Comparison of ENCODE assay signal across 13 cellular contexts in the genomic region with DNA sequence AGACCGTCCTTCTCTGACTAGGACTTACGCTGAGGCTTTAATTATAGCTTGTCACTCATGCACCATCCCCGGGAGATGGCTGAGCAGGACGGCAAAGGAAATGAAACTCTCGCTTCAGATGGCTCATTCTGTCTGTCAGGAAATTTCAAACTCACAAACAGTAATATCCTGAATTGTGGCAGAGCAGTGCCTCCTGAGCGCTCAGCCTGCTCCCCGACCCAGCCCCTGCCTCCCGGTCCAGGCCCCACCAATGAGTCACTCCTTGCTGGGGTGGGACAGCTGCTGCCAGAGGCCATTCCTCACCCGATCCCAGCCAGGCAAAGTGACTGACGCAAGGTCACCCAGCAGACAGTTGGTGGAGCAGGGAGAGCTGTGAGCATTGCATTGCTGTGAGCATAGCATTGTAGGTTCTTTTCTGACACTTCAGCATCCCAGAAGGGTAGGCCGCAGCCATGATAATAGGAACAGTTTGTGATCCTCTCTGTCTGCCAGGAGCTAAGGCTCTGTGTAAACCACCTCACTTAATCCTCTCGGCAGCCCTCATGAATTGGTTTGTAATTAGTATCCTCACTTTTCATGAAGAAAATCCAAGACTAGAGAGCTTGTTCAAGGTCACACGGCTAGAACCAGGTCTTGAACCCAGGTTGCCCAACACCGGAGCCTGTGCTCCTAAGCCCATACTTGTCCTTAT. TPM values are rescaled to one million over a fixed set of nuclear protein-coding genes. Genes with fewer than 3 reads are reported as not detected.
A peak's percentile ranks its signal among the peaks of the same experiment; 100 is the strongest.
DNase-seq lines count a peak whose midpoint lies in the region; ATAC-seq and TF ChIP-seq lines count a peak whose summit lies in the region.
"Had no signal": no experiment of that assay in that cellular context is flagged by ENCODE, and none has a peak within 500 bp of the region (broad histone marks: within the 10 kb centered on the region; RNA-seq: fewer than 3 reads in every experiment).

No MANE protein-coding gene starts in this region.

- peaks cover 10% of the 10 kb centered on the region; the same call in 1 of the 2 replicates for H3K27me3 ChIP-seq in OCI-LY3 (ENCODE audit: low read depth, low read length)
- no peaks in the 10 kb centered on the region for H3K27me3 ChIP-seq in neural progenitor cell
- no peaks in the 10 kb centered on the region for H3K27me3 ChIP-seq in CD4-positive, alpha-beta T cell (ENCODE audit: control insufficient read depth, insufficient read depth, low read length)
- H3K27me3 ChIP-seq: SJSA1 had no signal

- H3K4me3 Mint-ChIP-seq in neural progenitor cell, result no peak overlapping the region
- H3K4me3 Mint-ChIP-seq in CD4-positive, alpha-beta T cell, result no peak overlapping the region

- H3K36me3 ChIP-seq in OCI-LY3 (replicated peaks; ENCODE audit: low read depth, low read length) (no peaks in the 10 kb centered on the region), neural progenitor cell (no peaks in the 10 kb centered on the region)
- H3K36me3 ChIP-seq: SJSA1 had no signal

- H3K9me3 Mint-ChIP-seq in neural progenitor cell, result no peaks in the 10 kb centered on the region
- H3K9me3 Mint-ChIP-seq in CD4-positive, alpha-beta T cell, result no peaks in the 10 kb centered on the region

- H3F3A ChIP-seq in neural progenitor cell (ENCODE audit: low read depth), result no peaks in the 10 kb centered on the region

- H3K9me3 ChIP-seq in OCI-LY3 (ENCODE audit: insufficient read depth, low read length), result no peaks in the 10 kb centered on the region
- no peaks in the 10 kb centered on the region for H3K9me3 ChIP-seq in neural progenitor cell (ENCODE audit: low read depth)
- no peaks in the 10 kb centered on the region for H3K9me3 ChIP-seq in CD4-positive, alpha-beta T cell (ENCODE audit: control insufficient read depth, low read length)
- H3K9me3 ChIP-seq: SJSA1 had no signal

- intact Hi-C loops in CD4-positive, alpha-beta T cell (cut with DNase I, micrococcal nuclease), result no loop called here

- H2AFZ ChIP-seq in OCI-LY3 (ENCODE audit: low read depth, low read length), result 0 out of 2 replicates have a peak overlapping the region, but pooled peaks have one; percentile 6
- H2AFZ ChIP-seq in neural progenitor cell (replicated peaks), result no peak overlapping the region

- H3K4me2 ChIP-seq in OCI-LY3 (ENCODE audit: low read length) (peak overlapping the region; percentile 63), neural progenitor cell (no peak overlapping the region)

- no peak overlapping the region for H3K9ac ChIP-seq in OCI-LY3 (ENCODE audit: low read length)
- H3K9ac ChIP-seq in neural progenitor cell, result no peak overlapping the region

- no peak overlapping the region for H3K27ac ChIP-seq in OCI-LY3 (ENCODE audit: low read length)
- no peak overlapping the region for H3K27ac ChIP-seq in neural progenitor cell
- no peak overlapping the region for H3K27ac ChIP-seq in CD4-positive, alpha-beta T cell (ENCODE audit: low read depth, low read length)
- H3K27ac ChIP-seq: SJSA1 had no signal

- ATAC-seq in GM18870 (IDR thresholded peaks at IDR 0.05; ENCODE audit: unreplicated experiment) (peak; percentile 73), HG02852 (IDR thresholded peaks at IDR 0.05; ENCODE audit: unreplicated experiment) (peak; percentile 84), GM19455 (IDR thresholded peaks at IDR 0.05; ENCODE audit: unreplicated experiment) (no peak)
- ATAC-seq in CD4-positive, alpha-beta T cell (ENCODE audit: poor library complexity), result no peak
- ATAC-seq: left lobe of liver had no signal

- H3K4me1 ChIP-seq in OCI-LY3 (ENCODE audit: low read length), result peaks cover 16% of the 10 kb centered on the region
- H3K4me1 ChIP-seq in neural progenitor cell, result peaks cover 6% of the 10 kb centered on the region
- H3K4me1 ChIP-seq: SJSA1 had no signal

- no peak for TF ChIP-seq CTCF in OCI-LY3 (IDR thresholded peaks at IDR 0.05; ENCODE audit: low read depth, low read length)
- TF ChIP-seq CTCF in neural progenitor cell (IDR thresholded peaks at IDR 0.05), result no peak
- no peak for TF ChIP-seq CTCF in CD4-positive, alpha-beta T cell (IDR thresholded peaks at IDR 0.05)

- H3K79me2 ChIP-seq in OCI-LY3 (ENCODE audit: low read length) (no peaks in the 10 kb centered on the region), neural progenitor cell (ENCODE audit: low read depth) (no peaks in the 10 kb centered on the region)

- no peaks in the 10 kb centered on the region for H4K20me1 ChIP-seq in OCI-LY3 (ENCODE audit: insufficient read depth, low read length)
- H4K20me1 ChIP-seq in neural progenitor cell (ENCODE audit: low read depth), result no peaks in the 10 kb centered on the region

- POLR2A ChIA-PET in CD4-positive, alpha-beta T cell (lab: Charles Lee), result no interaction called here

- peaks cover 8% of the 10 kb centered on the region for H3K27me3 Mint-ChIP-seq in neural progenitor cell (ENCODE audit: insufficient read depth, low read depth)
- H3K27me3 Mint-ChIP-seq in CD4-positive, alpha-beta T cell, result no peaks in the 10 kb centered on the region

- no peaks in the 10 kb centered on the region for H3K36me3 Mint-ChIP-seq in neural progenitor cell
- no peaks in the 10 kb centered on the region for H3K36me3 Mint-ChIP-seq in CD4-positive, alpha-beta T cell (ENCODE audit: low read depth)

- CTCF ChIA-PET in CD4-positive, alpha-beta T cell (lab: Charles Lee), result no interaction called here

- H3K4me1 Mint-ChIP-seq in neural progenitor cell, result peaks cover 51% of the 10 kb centered on the region
- H3K4me1 Mint-ChIP-seq in CD4-positive, alpha-beta T cell (ENCODE audit: low read depth), result no peaks in the 10 kb centered on the region

- DNase-seq in neural progenitor cell (ENCODE audit: low spot score), result no peak
- DNase-seq in epidermal melanocyte (ENCODE audit: insufficient read length, low spot score), result no peak
- DNase-seq in SKM-1 treated with dmso at 0.1 percent for 144 hours (lab: John Stamatoyannopoulos, UW; ENCODE audit: unreplicated experiment), result no peak
- DNase-seq in CD4-positive, alpha-beta T cell, result no peak
- DNase-seq: KG1; stimulated activated CD4-positive, alpha-beta T cell treated with anti-CD3 and anti-CD28 coated beads, Interleukin-4, amount 100 ng/mL, for 4 hours had no signal

- peak overlapping the region; percentile 47 for H3K27ac Mint-ChIP-seq in neural progenitor cell
- H3K27ac Mint-ChIP-seq in CD4-positive, alpha-beta T cell, result no peak overlapping the region

- H3K4me3 ChIP-seq in OCI-LY3 (ENCODE audit: low read length), result peak overlapping the region; percentile 6
- H3K4me3 ChIP-seq in neural progenitor cell, result no peak overlapping the region
- H3K4me3 ChIP-seq: SJSA1 had no signal

RNA-seq across cellular contexts. Expression of a gene that starts 20.9 kb away (rescaled TPM):
- total RNA-seq in neural progenitor cell (ENCODE audit: low replicate concordance), result not detected in 2 replicates
- not detected for total RNA-seq in CD4-positive, alpha-beta T cell
- total RNA-seq: endothelial cell of umbilical vein, left lobe of liver, SJSA1 had no signal

Comparison
In these comparisons a context has a peak if more than half of its experiments do, and no peak if none do; other contexts are left out.
1. ATAC-seq: peak in GM18870 (single experiment) and HG02852 (single experiment); none in CD4-positive, alpha-beta T cell (single experiment) and GM19455 (single experiment).